8 cellular contexts compared by ENCODE assay signal in genomic region chr16:30183236-30183960, GRCh38. TPM values are rescaled to one million over a fixed set of nuclear protein-coding genes. Genes with fewer than 3 reads are reported as not detected.
DNase-seq lines count a peak whose midpoint lies in the region; ATAC-seq and TF ChIP-seq lines count a peak whose summit lies in the region.

TSS of gene CORO1A (plus strand) at chr16:30183602. CDS start at chr16:30185210, 1,608 bp downstream.

- H3K9me2 ChIP-seq in HCT116 (ENCODE audit: insufficient read depth) = no peaks in the 10 kb centered on the region

- H3K4me1 ChIP-seq in ES-I3 (ENCODE audit: insufficient read depth, low read length) (peaks cover 10% of the 10 kb centered on the region; the same call in 1 of the 2 replicates), HCT116 (ENCODE audit: control insufficient read depth in 1 of 2, insufficient read depth in 2 of 2, low read length in 2 of 2) (peaks cover 10 to 23% of the 10 kb centered on the region in 2 experiments; a peak in 3 of 4 replicates), aorta (ENCODE audit: control insufficient read depth in 1 of 2, insufficient read depth in 2 of 2, low read length in 2 of 2) (no peaks in the 10 kb centered on the region)

- H3K27me3 ChIP-seq in HCT116 (ENCODE audit: insufficient read depth, low read length) (no peaks in the 10 kb centered on the region), aorta (ENCODE audit: control insufficient read depth in 1 of 2, insufficient read depth in 2 of 2, low read length in 1 of 2) (no peaks in the 10 kb centered on the region)

- no TSS peak for BruUV-seq in HCT116 (replicated peaks; lab: Mats Ljungman, UMichigan)

- no peak for TF ChIP-seq RAD21 in HCT116 (IDR thresholded peaks at IDR 0.05; ENCODE audit: low read depth)

- RAD21 ChIA-PET in HCT116 (lab: Charles Lee; ENCODE audit: low non-redundant PET in 1 of 2, low total read pairs in 2 of 2, uncharacterized antibody in 2 of 2, unreplicated experiment in 2 of 2) = no interaction called here

- H3K9ac ChIP-seq in ES-I3 (ENCODE audit: low read depth, low read length) (peak within 1 kb of the TSS; percentile 60), HCT116 (ENCODE audit: low read length) (peak within 1 kb of the TSS; percentile 48; the same call in 1 of the 2 replicates)

- no peak within 1 kb of the TSS for H2AFZ ChIP-seq in HCT116 (ENCODE audit: low read depth, low read length, poor library complexity, severe bottlenecking)

- H3K4me3 ChIP-seq in HCT116 (replicated peaks in 1 of 2; ENCODE audit: low read depth in 1 of 2, low read length in 2 of 2) (peak within 1 kb of the TSS; percentile 40 to 56), retinal pigment epithelial cell (ENCODE audit: low read length) (peak within 1 kb of the TSS; percentile 54), aorta (ENCODE audit: low read length in 2 of 2) (peak within 1 kb of the TSS; percentile 59 to 88)

- peak within 1 kb of the TSS; percentile 36; the same call in 1 of the 2 replicates for H3K27ac ChIP-seq in HCT116 (ENCODE audit: low read depth, low read length)
- peak within 1 kb of the TSS in 1 of 2 donors; percentile 31 for H3K27ac ChIP-seq in aorta (ENCODE audit: low read depth in 1 of 2, low read length in 2 of 2)

- no peaks in the 10 kb centered on the region for H3K36me3 ChIP-seq in ES-I3 (ENCODE audit: insufficient read depth, low read length)
- no peaks in the 10 kb centered on the region for H3K36me3 ChIP-seq in HCT116 (ENCODE audit: control insufficient read depth in 1 of 2, insufficient read depth in 2 of 2, low read length in 2 of 2)
- H3K36me3 ChIP-seq in aorta (ENCODE audit: control insufficient read depth in 1 of 2, insufficient read depth in 2 of 2, low read length in 1 of 2) = no peaks in the 10 kb centered on the region

- no peaks in the 10 kb centered on the region for H4K20me1 ChIP-seq in HCT116 (ENCODE audit: insufficient read depth)

- CTCF ChIA-PET in HCT116 (lab: Charles Lee) = interaction anchor here (1.1 kb wide), 1 partner anchor 92 kb away, joined by 3 read pairs; the partner anchor contains the start of gene TBX6

- no peaks in the 10 kb centered on the region for H3K9me3 ChIP-seq in ES-I3 (ENCODE audit: control insufficient read depth, insufficient read depth, low read length)
- no peaks in the 10 kb centered on the region for H3K9me3 ChIP-seq in HCT116 (ENCODE audit: control insufficient read depth in 1 of 2, insufficient read depth in 1 of 2, low read depth in 1 of 2, low read length in 2 of 2)
- no peaks in the 10 kb centered on the region for H3K9me3 ChIP-seq in aorta (ENCODE audit: control insufficient read depth, low read length)

- intact Hi-C loops in HCT116 (cut with micrococcal nuclease) (no loop called here), aorta (cut with DNase I) (loop anchor here in 1 of 2 donors (5.0 kb wide), 1 partner anchor 61 kb away; the partner anchor contains the start of gene MAPK3)

- no peaks in the 10 kb centered on the region for H3K79me2 ChIP-seq in HCT116 (ENCODE audit: insufficient read depth, low read length)

- peak; percentile 90 for ATAC-seq in HCT116
- peak; percentile 86 for ATAC-seq in aorta (ENCODE audit: low FRiP score)

- POLR2A ChIA-PET in HCT116 (lab: Charles Lee) = no interaction called here

- DNase-seq in HCT116 (ENCODE audit: low read depth, low spot score) = no peak
- peak; percentile 63 for DNase-seq in NCI-H1092 (lab: John Stamatoyannopoulos, UW)
- DNase-seq in T-helper 2 cell = peak; percentile 68 to 90 (median 76)
- DNase-seq in anterior cingulate cortex (lab: John Stamatoyannopoulos, UW) = peak in 55 of 58 donors; percentile 24 to 89 (median 74)
- DNase-seq in hippocampal formation (lab: John Stamatoyannopoulos, UW) = peak; percentile 68 to 79
- DNase-seq in retinal pigment epithelial cell (ENCODE audit: low read depth) = peak; percentile 12
- DNase-seq in aorta = peak; percentile 91 to 94

- WGBS in aorta, 2 donors = 0 to 1% methylated on average over 47 to 73 of the region's 73 CpGs

- peak; percentile 34 for TF ChIP-seq POLR2A in HCT116 (IDR thresholded peaks at IDR 0.05; ENCODE audit: borderline replicate concordance, extremely low read depth, insufficient read depth, insufficient read length)

- peak within 1 kb of the TSS; percentile 80 for H3K4me2 ChIP-seq in HCT116 (ENCODE audit: low read length)

- TF ChIP-seq CTCF in HCT116 (IDR thresholded peaks at IDR 0.05 in 2 of 3, conservative IDR thresholded peaks at IDR 0.05 in 1 of 3; ENCODE audit: borderline replicate concordance in 1 of 3, insufficient read depth in 1 of 3, low read depth in 2 of 3, low read length in 2 of 3) (no peak), retinal pigment epithelial cell (conservative IDR thresholded peaks at IDR 0.05; ENCODE audit: low read depth, low read length) (no peak)

TF ChIP-seq in HCT116, 20 proteins besides CTCF, POLR2A, EP300 and RAD21:
- TF ChIP-seq ZFX (IDR thresholded peaks at IDR 0.05) (peak; percentile 57; the same call in 1 of the 2 replicates), ELF1 (IDR thresholded peaks at IDR 0.05; ENCODE audit: borderline replicate concordance, low read depth) (no peak), POLR2AphosphoS5 (IDR thresholded peaks at IDR 0.05; ENCODE audit: low read depth, low read length) (peak; percentile 77)

RNA-seq across cellular contexts. Expression of gene CORO1A, which starts in this region (rescaled TPM):
- total RNA-seq in HCT116 (2021; ENCODE audit: unreplicated experiment) (7.0 TPM), aorta (10 to 100 TPM; 38.4 to 42.8 TPM)
- 2.7 and 3.7 TPM in 2 replicates for polyA plus RNA-seq in HCT116 (2012)
- polyA plus RNA-seq in aorta = 10 to 100 TPM; 12.8 to 48.2 TPM
